Comparison of ENCODE assay signal across 10 cellular contexts in genomic region chr2:217714268-217714643, GRCh38.
A peak's percentile ranks its signal among the peaks of the same experiment; 100 is the strongest.
DNase-seq lines count a peak whose midpoint lies in the region; ATAC-seq, FAIRE-seq and TF ChIP-seq lines count a peak whose summit lies in the region.
"Had no signal": no experiment of that assay in that cellular context is flagged by ENCODE, and none has a peak within 500 bp of the region (broad histone marks: within the 10 kb centered on the region; RNA-seq: fewer than 3 reads in every experiment).

No MANE protein-coding gene starts in this region.

- CTCF ChIA-PET in HepG2 (lab: Yijun Ruan, JAX; ENCODE audit: low intra/inter-chr PET ratio, low total read pairs): interaction anchor here (1.6 to 2.0 kb wide), 3 partner anchors 63 to 1032 kb away, joined by 7 to 9 read pairs (median 9); no protein-coding TSS in a partner anchor
- CTCF ChIA-PET in activated naive CD4-positive, alpha-beta T cell treated with anti-CD3 and anti-CD28 coated beads, Interleukin-2, amount 10 ng/mL, durations not matched to agents 7 days and 5 days (lab: Charles Lee): interaction anchor here (0.9 to 3.1 kb wide), 4 partner anchors 19 to 63 kb away, joined by 3 to 30 read pairs (median 7); no protein-coding TSS in a partner anchor

- in situ Hi-C loops in HepG2 (cut with HindIII; ENCODE audit: extremely low pct_ligation_motif_present, low pct_unique_long_range_greater_than_20kb): loop anchor here (5.0 kb wide), 1 partner anchor 1022 kb away; no protein-coding TSS in a partner anchor

- H3K36me3 Mint-ChIP-seq in HFFc6 (ENCODE audit: low read depth): peaks cover 10% of the 10 kb centered on the region
- H3K36me3 Mint-ChIP-seq in activated naive CD4-positive, alpha-beta T cell treated with anti-CD3 and anti-CD28 coated beads, Interleukin-2, amount 10 ng/mL, durations not matched to agents 7 days and 5 days: no peaks in the 10 kb centered on the region
- H3K36me3 Mint-ChIP-seq: natural killer cell had no signal

- DNase-seq in HFFc6 (no peak), HepG2 (ENCODE audit: low spot score) (peak; percentile 32), smooth muscle cell (lab: John Stamatoyannopoulos, UW; ENCODE audit: unreplicated experiment) (peak; percentile 9), NCI-H510A (lab: John Stamatoyannopoulos, UW) (no peak)
- no peak for DNase-seq in activated naive CD4-positive, alpha-beta T cell treated with anti-CD3 and anti-CD28 coated beads, Interleukin-2, amount 10 ng/mL, durations not matched to agents 7 days and 5 days
- no peak for DNase-seq in activated CD4-positive, alpha-beta T cell treated with anti-CD3 and anti-CD28 coated beads for 1 hour
- DNase-seq: natural killer cell had no signal

- H3K9me3 Mint-ChIP-seq in HFFc6: no peaks in the 10 kb centered on the region
- no peaks in the 10 kb centered on the region for H3K9me3 Mint-ChIP-seq in activated naive CD4-positive, alpha-beta T cell treated with anti-CD3 and anti-CD28 coated beads, Interleukin-2, amount 10 ng/mL, durations not matched to agents 7 days and 5 days
- H3K9me3 Mint-ChIP-seq: natural killer cell had no signal

- no peak for TF ChIP-seq EP300 in HepG2 (IDR thresholded peaks at IDR 0.05; ENCODE audit: low read depth in 2 of 2, low read length in 2 of 2)
- no peak for TF ChIP-seq EP300 in HepG2 (CRISPR knock-in tag; IDR thresholded peaks at IDR 0.05; ENCODE audit: borderline replicate concordance)

- POLR2A ChIA-PET in HepG2 (lab: Yijun Ruan, JAX): no interaction called here

- H3K9me3 ChIP-seq in HepG2 (ENCODE audit: low read length) (no peaks in the 10 kb centered on the region), smooth muscle cell (replicated peaks; ENCODE audit: low read depth) (no peaks in the 10 kb centered on the region)

- TF ChIP-seq POLR2A in HepG2 (IDR thresholded peaks at IDR 0.05; ENCODE audit: insufficient read depth in 1 of 2, low read depth in 2 of 2, low read length in 2 of 2): no peak

- no peak for TF ChIP-seq CTCF in HFFc6 (IDR thresholded peaks at IDR 0.05)
- no peak for TF ChIP-seq CTCF in HepG2 (CRISPR knock-in tag; IDR thresholded peaks at IDR 0.05)
- TF ChIP-seq CTCF in smooth muscle cell (IDR thresholded peaks at IDR 0.05; ENCODE audit: borderline replicate concordance, insufficient read depth, poor library complexity, severe bottlenecking): no peak

- H2AFZ ChIP-seq in HepG2 (ENCODE audit: low read length) (no peak overlapping the region), smooth muscle cell (ENCODE audit: low read depth) (no peak overlapping the region)

- no peaks in the 10 kb centered on the region; the same call in none of the 2 replicates for H3K27me3 Mint-ChIP-seq in HFFc6 (ENCODE audit: insufficient read depth)
- H3K27me3 Mint-ChIP-seq in activated naive CD4-positive, alpha-beta T cell treated with anti-CD3 and anti-CD28 coated beads, Interleukin-2, amount 10 ng/mL, durations not matched to agents 7 days and 5 days: peaks cover 12% of the 10 kb centered on the region

- H3K36me3 ChIP-seq in HepG2 (replicated peaks in 1 of 2; ENCODE audit: control insufficient read depth in 1 of 2, insufficient read depth in 2 of 2, low read length in 2 of 2) (no peaks in the 10 kb centered on the region), smooth muscle cell (ENCODE audit: low read depth) (no peaks in the 10 kb centered on the region)

- no peaks in the 10 kb centered on the region for H3K79me2 ChIP-seq in HepG2 (ENCODE audit: insufficient read depth, low read length)
- H3K79me2 ChIP-seq in smooth muscle cell (ENCODE audit: low read depth): no peaks in the 10 kb centered on the region

- no peak overlapping the region for H3K9ac ChIP-seq in HepG2 (ENCODE audit: insufficient read depth, low read depth, low read length)
- no peak overlapping the region for H3K9ac ChIP-seq in smooth muscle cell (ENCODE audit: low read depth)

- no TSS peak for BruUV-seq in HepG2 (replicated peaks; lab: Mats Ljungman, UMichigan)

- FAIRE-seq in HepG2 (lab: Jason Lieb, UNC): no peak
- FAIRE-seq: TTC549 had no signal

- peaks cover 47% of the 10 kb centered on the region for H3K4me1 Mint-ChIP-seq in HFFc6 (ENCODE audit: low read depth)
- H3K4me1 Mint-ChIP-seq in activated naive CD4-positive, alpha-beta T cell treated with anti-CD3 and anti-CD28 coated beads, Interleukin-2, amount 10 ng/mL, durations not matched to agents 7 days and 5 days: no peaks in the 10 kb centered on the region

- H3K27me3 ChIP-seq in HepG2 (ENCODE audit: control insufficient read depth in 1 of 2, insufficient read depth in 2 of 2, low read length in 2 of 2): peaks cover 2 to 45% of the 10 kb centered on the region in 2 experiments; a peak in 4 of 5 replicates
- H3K27me3 ChIP-seq in smooth muscle cell (ENCODE audit: low read depth): no peaks in the 10 kb centered on the region

- TF ChIP-seq RAD21 in HepG2 (CRISPR knock-in tag; IDR thresholded peaks at IDR 0.05): no peak

- no peaks in the 10 kb centered on the region for H3K4me1 ChIP-seq in HepG2 (ENCODE audit: insufficient read depth, low read length)
- H3K4me1 ChIP-seq in smooth muscle cell (ENCODE audit: low read depth): peaks cover 25% of the 10 kb centered on the region

- intact Hi-C loops in HepG2 (cut with micrococcal nuclease; ENCODE audit: unreplicated experiment): loop anchor here (5.0 to 10.0 kb wide), 2 partner anchors 569 to 1017 kb away; partner anchors contain the start of gene IGFBP5

- H4K20me1 ChIP-seq in HepG2 (ENCODE audit: insufficient read depth, low read length) (peaks cover 9% of the 10 kb centered on the region; the same call in 1 of the 2 replicates), smooth muscle cell (ENCODE audit: low read depth) (no peaks in the 10 kb centered on the region)

- no peak overlapping the region for H3K4me3 Mint-ChIP-seq in HFFc6
- no peak overlapping the region for H3K4me3 Mint-ChIP-seq in activated naive CD4-positive, alpha-beta T cell treated with anti-CD3 and anti-CD28 coated beads, Interleukin-2, amount 10 ng/mL, durations not matched to agents 7 days and 5 days
- H3K4me3 Mint-ChIP-seq: natural killer cell had no signal

- peak overlapping the region; percentile 12; the same call in 1 of the 2 replicates for H3K27ac Mint-ChIP-seq in HFFc6
- H3K27ac Mint-ChIP-seq in activated naive CD4-positive, alpha-beta T cell treated with anti-CD3 and anti-CD28 coated beads, Interleukin-2, amount 10 ng/mL, durations not matched to agents 7 days and 5 days: no peak overlapping the region
- H3K27ac Mint-ChIP-seq: natural killer cell had no signal

- no peak overlapping the region for H3K4me2 ChIP-seq in HepG2 (ENCODE audit: low read depth, low read length)
- H3K4me2 ChIP-seq in smooth muscle cell: peak overlapping the region; percentile 55

- H3K4me3 ChIP-seq in HepG2 (replicated peaks in 1 of 3; ENCODE audit: insufficient read depth in 1 of 3, low read depth in 2 of 3, low read length in 3 of 3): no peak overlapping the region
- no peak overlapping the region for H3K4me3 ChIP-seq in smooth muscle cell

- H3K27ac ChIP-seq in cingulate gyrus (ENCODE audit: low read depth, low read length) (peak overlapping the region; percentile 89), HepG2 (ENCODE audit: extremely low read length, insufficient read depth, low read length) (no peak overlapping the region), smooth muscle cell (ENCODE audit: low read depth) (peak overlapping the region; percentile 68)

- H3F3A ChIP-seq in smooth muscle cell (ENCODE audit: low read depth): peaks cover 33% of the 10 kb centered on the region

- peak; percentile 73 for ATAC-seq in HepG2
- no peak for ATAC-seq in activated CD4-positive, CD25-positive, alpha-beta regulatory T cell treated with anti-CD3 and anti-CD28 coated beads, Interleukin-2, amount 50 U/mL, for 24 hours

- WGBS in HepG2 (ENCODE audit: low lambda C conversion rate): 0% methylated on average over 8 of the region's 8 CpGs
- 2% methylated on average over 8 of the region's 8 CpGs for WGBS in smooth muscle cell (ENCODE audit: low lambda C conversion rate)

TF ChIP-seq in HepG2, 621 proteins besides CTCF, POLR2A, EP300 and RAD21 (continues in another document):
- TF ChIP-seq NFIB (CRISPR knock-in tag; IDR thresholded peaks at IDR 0.05; ENCODE audit: borderline replicate concordance): 0 out of 2 replicates have a peak, but pooled peaks have one; percentile 9
- no peak for TF ChIP-seq MXD4 (CRISPR knock-in tag; IDR thresholded peaks at IDR 0.05)
- TF ChIP-seq USF2 (IDR thresholded peaks at IDR 0.05; ENCODE audit: low read depth, low read length): 0 out of 2 replicates have a peak, but pooled peaks have one; percentile 15
- TF ChIP-seq USF2 (CRISPR knock-in tag; IDR thresholded peaks at IDR 0.05; ENCODE audit: borderline replicate concordance): no peak
- TF ChIP-seq, protein P1, sequence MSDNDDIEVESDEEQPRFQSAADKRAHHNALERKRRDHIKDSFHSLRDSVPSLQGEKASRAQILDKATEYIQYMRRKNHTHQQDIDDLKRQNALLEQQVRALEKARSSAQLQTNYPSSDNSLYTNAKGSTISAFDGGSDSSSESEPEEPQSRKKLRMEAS (IDR thresholded peaks at IDR 0.05): peak; percentile 45

Comparison
In these comparisons a context has a peak if more than half of its experiments do, and no peak if none do; other contexts are left out.
1. DNase-seq: peak in HepG2 (single experiment) and smooth muscle cell (single experiment); none in HFFc6 (single experiment), NCI-H510A (single experiment), activated naive CD4-positive, alpha-beta T cell treated with anti-CD3 and anti-CD28 coated beads, Interleukin-2, amount 10 ng/mL, durations not matched to agents 7 days and 5 days (single experiment) and activated CD4-positive, alpha-beta T cell treated with anti-CD3 and anti-CD28 coated beads for 1 hour (single experiment).